ENCODE assay signal across 30 cellular contexts in genomic region chr6:83914953-83915352, GRCh38.
"Had no signal": no experiment of that assay in that cellular context is flagged by ENCODE, and none has a peak within 500 bp of the region (broad histone marks: within the 10 kb centered on the region; RNA-seq: fewer than 3 reads in every experiment).

No MANE protein-coding gene starts in this region.

- H3K9me3 ChIP-seq: colonic mucosa, gastroesophageal sphincter, heart left ventricle, mucosa of descending colon, psoas muscle, spleen, testis, tibial artery had no signal

- FAIRE-seq: keratinocyte had no signal

- H3K27ac ChIP-seq: colonic mucosa, epithelial cell of prostate, foreskin keratinocyte, gastroesophageal sphincter, heart left ventricle, hepatocyte, neural progenitor cell, psoas muscle, skin epidermis, spleen, testis, tibial artery had no signal

- H3K9me3 Mint-ChIP-seq: dendritic cell treated with granulocyte-macrophage colony-stimulating factor and Interleukin-4, amounts not matched to agents 40 ng/mL and 50 ng/mL, for 4 days; endodermal cell; mesothelial cell of epicardium; naive B cell; nephron; neural progenitor cell; type B pancreatic cell had no signal

- H3K9ac ChIP-seq: neural progenitor cell had no signal

- H3K4me3 ChIP-seq: colonic mucosa, gastroesophageal sphincter, heart left ventricle, hepatocyte, lung, mucosa of descending colon, neural progenitor cell, psoas muscle, skin epidermis, spleen, testis, tibial artery had no signal

- H3K4me2 ChIP-seq: hepatocyte, neural progenitor cell had no signal

- H2AFZ ChIP-seq: hepatocyte, neural progenitor cell had no signal

- H3K4me1 Mint-ChIP-seq: endodermal cell, nephron, neural progenitor cell had no signal

- H3K27ac Mint-ChIP-seq: dendritic cell treated with granulocyte-macrophage colony-stimulating factor and Interleukin-4, amounts not matched to agents 40 ng/mL and 50 ng/mL, for 4 days; endodermal cell; mesothelial cell of epicardium; nephron; neural progenitor cell; stimulated activated memory B cell treated with anti-CD40 and anti-IgM and Interleukin-4, amounts not matched to agents 10 μg/mL and 1 μg/mL and 100 μg/mL, for 72 hours; type B pancreatic cell had no signal

- DNase-seq: colonic mucosa; effector CD8-positive, alpha-beta T cell; endodermal cell; foreskin keratinocyte; heart left ventricle; mesenchymal stem cell; mucosa of descending colon; naive B cell; psoas muscle; right cardiac atrium; spleen; stimulated activated CD4-positive, alpha-beta T cell treated with anti-CD3 and anti-CD28 coated beads, Interleukin-4, amount 100 ng/mL, for 4 hours; stimulated activated naive CD8-positive, alpha-beta T cell treated with anti-CD3 and anti-CD28 coated beads, Interleukin-15, Interleukin-2, amounts not matched to agents 100 U/mL and 50 U/mL, for 24 hours; substantia nigra; testis; tibial artery had no signal

- H3K36me3 Mint-ChIP-seq: mesothelial cell of epicardium, neural progenitor cell, type B pancreatic cell had no signal

- H3K79me2 ChIP-seq: hepatocyte had no signal

- H3K4me3 Mint-ChIP-seq: dendritic cell treated with granulocyte-macrophage colony-stimulating factor and Interleukin-4, amounts not matched to agents 40 ng/mL and 50 ng/mL, for 4 days; endodermal cell; mesothelial cell of epicardium; nephron; neural progenitor cell; stimulated activated memory B cell treated with anti-CD40 and anti-IgM and Interleukin-4, amounts not matched to agents 10 μg/mL and 1 μg/mL and 100 μg/mL, for 72 hours; type B pancreatic cell had no signal

- H3K27me3 Mint-ChIP-seq: dendritic cell treated with granulocyte-macrophage colony-stimulating factor and Interleukin-4, amounts not matched to agents 40 ng/mL and 50 ng/mL, for 4 days; naive B cell; stimulated activated memory B cell treated with anti-CD40 and anti-IgM and Interleukin-4, amounts not matched to agents 10 μg/mL and 1 μg/mL and 100 μg/mL, for 72 hours; type B pancreatic cell had no signal

- H3K4me1 ChIP-seq: colonic mucosa, foreskin keratinocyte, gastroesophageal sphincter, neural progenitor cell, psoas muscle, testis had no signal

- ATAC-seq: esophagus mucosa; foreskin keratinocyte; gastroesophageal sphincter; heart left ventricle; left lobe of liver; mucosa of descending colon; psoas muscle; right cardiac atrium; stimulated activated memory B cell treated with anti-CD40 and anti-IgM and Interleukin-4, amounts not matched to agents 10 μg/mL and 1 μg/mL and 100 μg/mL, for 72 hours; stimulated activated naive CD8-positive, alpha-beta T cell treated with anti-CD3 and anti-CD28 coated beads, Interleukin-15, Interleukin-2, amounts not matched to agents 100 U/mL and 50 U/mL, for 24 hours had no signal

- H3K36me3 ChIP-seq: colonic mucosa, gastroesophageal sphincter, neural progenitor cell, tibial artery had no signal

- H3K27me3 ChIP-seq: colonic mucosa, foreskin keratinocyte, gastroesophageal sphincter, heart left ventricle, hepatocyte, neural progenitor cell, spleen, testis, tibial artery had no signal
